ENCODE assay signal across 1 cellular context in genomic region chrX:39897741-39898097, GRCh38.
TF ChIP-seq lines count a peak whose summit lies in the region.

No MANE protein-coding gene starts in this region.

TF ChIP-seq in HepG2, 621 proteins besides CTCF, POLR2A, EP300 and RAD21:
- TF ChIP-seq AHR (CRISPR knock-in tag; IDR thresholded peaks at IDR 0.05) (no peak), KLF9 (CRISPR knock-in tag; IDR thresholded peaks at IDR 0.05; ENCODE audit: low read depth) (no peak)
